In genomic region chr16:50841081-50841886, GRCh38 we compare ENCODE assay signal across 9 cellular contexts.
DNase-seq lines count a peak whose midpoint lies in the region; ATAC-seq and TF ChIP-seq lines count a peak whose summit lies in the region.
"Had no signal": no experiment of that assay in that cellular context is flagged by ENCODE, and none has a peak within 500 bp of the region (broad histone marks: within the 10 kb centered on the region; RNA-seq: fewer than 3 reads in every experiment).

No MANE protein-coding gene starts in this region.

- no peak for ATAC-seq in SK-N-SH treated with all-trans-retinoic acid at 6 μM for 48 hours
- ATAC-seq in GM21619 (IDR thresholded peaks at IDR 0.05; ENCODE audit: unreplicated experiment) = no peak
- no peak for ATAC-seq in omental fat pad (ENCODE audit: low FRiP score)

- no peak overlapping the region for H2AFZ ChIP-seq in neural progenitor cell (replicated peaks)

- H3K9me3 Mint-ChIP-seq in CD14-positive monocyte = peaks cover 0 to 8% (median 0%) of the 10 kb centered on the region in 7 donors
- no peaks in the 10 kb centered on the region for H3K9me3 Mint-ChIP-seq in neural progenitor cell

- in situ Hi-C loops in brain microvascular endothelial cell (cut with HindIII; ENCODE audit: low pct_ligation_motif_present, low sequenced_read_pairs) = no loop called here

- H3K36me3 Mint-ChIP-seq in CD14-positive monocyte (no peaks in the 10 kb centered on the region), neural progenitor cell (no peaks in the 10 kb centered on the region)

- H3K27me3 Mint-ChIP-seq in CD14-positive monocyte (ENCODE audit: low read depth in 3 of 3) (peaks cover 30 to 41% (median 32%) of the 10 kb centered on the region in 3 donors), neural progenitor cell (ENCODE audit: insufficient read depth, low read depth) (peaks cover 13% of the 10 kb centered on the region)

- H3K4me3 ChIP-seq in brain microvascular endothelial cell (ENCODE audit: low read depth, low read length) (peak overlapping the region; percentile 31), neural progenitor cell (peak overlapping the region; percentile 28)
- H3K4me3 ChIP-seq: SJSA1 had no signal

- no peaks in the 10 kb centered on the region for H3F3A ChIP-seq in neural progenitor cell (ENCODE audit: low read depth)

- no peaks in the 10 kb centered on the region for H3K36me3 ChIP-seq in brain microvascular endothelial cell (replicated peaks)
- H3K36me3 ChIP-seq in neural progenitor cell = no peaks in the 10 kb centered on the region
- H3K36me3 ChIP-seq: SJSA1 had no signal

- H3K79me2 ChIP-seq in neural progenitor cell (ENCODE audit: low read depth) = no peaks in the 10 kb centered on the region

- no peak overlapping the region for H3K9ac ChIP-seq in neural progenitor cell

- H3K4me3 Mint-ChIP-seq in CD14-positive monocyte (peak overlapping the region; percentile 45 to 77), neural progenitor cell (peak overlapping the region; percentile 70)

- TF ChIP-seq CTCF in CD14-positive monocyte (IDR thresholded peaks at IDR 0.05) (no peak), brain microvascular endothelial cell (IDR thresholded peaks at IDR 0.05; ENCODE audit: low read depth, low read length, missing control alignments) (no peak), neural progenitor cell (IDR thresholded peaks at IDR 0.05) (no peak), omental fat pad (IDR thresholded peaks at IDR 0.05) (no peak)

- H3K27ac Mint-ChIP-seq in CD14-positive monocyte = no peak overlapping the region
- H3K27ac Mint-ChIP-seq in neural progenitor cell = no peak overlapping the region

- H3K4me1 ChIP-seq in neural progenitor cell = peaks cover 15% of the 10 kb centered on the region

- intact Hi-C loops in CD14-positive monocyte (cut with micrococcal nuclease) = no loop called here

- H3K4me1 Mint-ChIP-seq in CD14-positive monocyte (peaks cover 18% of the 10 kb centered on the region), neural progenitor cell (peaks cover 6% of the 10 kb centered on the region)

- DNase-seq in CD14-positive monocyte (ENCODE audit: low spot score) (no peak), T-helper 9 cell (peak; percentile 5), brain microvascular endothelial cell (no peak), neural progenitor cell (ENCODE audit: low spot score) (peak; percentile 13), putamen (ENCODE audit: low spot score) (no peak), omental fat pad (ENCODE audit: low spot score) (no peak)

- peak overlapping the region; percentile 69 for H3K4me2 ChIP-seq in neural progenitor cell

- H3K27me3 ChIP-seq in brain microvascular endothelial cell (replicated peaks) (no peaks in the 10 kb centered on the region), neural progenitor cell (peaks cover 27% of the 10 kb centered on the region)
- H3K27me3 ChIP-seq: SJSA1 had no signal

- no peak overlapping the region for H3K27ac ChIP-seq in brain microvascular endothelial cell
- H3K27ac ChIP-seq in neural progenitor cell = no peak overlapping the region
- H3K27ac ChIP-seq: SJSA1 had no signal

- no peaks in the 10 kb centered on the region for H4K20me1 ChIP-seq in neural progenitor cell (ENCODE audit: low read depth)

- H3K9me3 ChIP-seq in neural progenitor cell (ENCODE audit: low read depth) = no peaks in the 10 kb centered on the region
- H3K9me3 ChIP-seq: SJSA1 had no signal

TF ChIP-seq in SK-N-SH treated with all-trans-retinoic acid at 6 μM for 48 hours, 23 proteins besides CTCF, POLR2A, EP300 and RAD21:
- TF ChIP-seq TOX (CRISPR knock-in tag; IDR thresholded peaks at IDR 0.05; ENCODE audit: borderline replicate concordance) (no peak), ESRRG (CRISPR knock-in tag; IDR thresholded peaks at IDR 0.05) (no peak), GLIS3 (CRISPR knock-in tag; IDR thresholded peaks at IDR 0.05) (no peak), ZNF70 (CRISPR knock-in tag; IDR thresholded peaks at IDR 0.05) (no peak), BACH2 (CRISPR knock-in tag; IDR thresholded peaks at IDR 0.05; ENCODE audit: borderline replicate concordance) (no peak)

Comparison
In these comparisons a context has a peak if more than half of its experiments do, and no peak if none do; other contexts are left out.
1. DNase-seq: peak in T-helper 9 cell (single experiment) and neural progenitor cell (single experiment); none in CD14-positive monocyte (single experiment), brain microvascular endothelial cell (single experiment), putamen (single experiment) and omental fat pad (single experiment).